In genomic region chr6:43644940-43645612, GRCh38 we compare ENCODE assay signal across 9 cellular contexts. TPM values are rescaled to one million over a fixed set of nuclear protein-coding genes. Genes with fewer than 3 reads are reported as not detected.
A peak's percentile ranks its signal among the peaks of the same experiment; 100 is the strongest.
DNase-seq lines count a peak whose midpoint lies in the region; ATAC-seq and TF ChIP-seq lines count a peak whose summit lies in the region.
"Had no signal": no experiment of that assay in that cellular context is flagged by ENCODE, and none has a peak within 500 bp of the region (broad histone marks: within the 10 kb centered on the region; RNA-seq: fewer than 3 reads in every experiment).

Gene RSPH9 (plus strand): TSS chr6:43645036. CDS start chr6:43645099, 63 bp downstream.

- DNase-seq in activated gamma-delta T cell treated with Interleukin-2 at 50 U/mL for 16 hours (peak; percentile 48), activated gamma-delta T cell (lab: John Stamatoyannopoulos, UW) (no peak), Peyer's patch (peak; percentile 73 to 88 (median 75)), right atrium auricular region (ENCODE audit: low spot score) (no peak), gastrocnemius medialis (peak in 1 of 2 donors; percentile 38), HAP-1 (ENCODE audit: low spot score in 2 of 2) (no peak), NCI-H524 treated with DMSO at 0.1 percent for 48 hours (lab: John Stamatoyannopoulos, UW) (no peak)
- DNase-seq in activated naive CD8-positive, alpha-beta T cell treated with anti-CD3 and anti-CD28 coated beads, Interleukin-2, amount 10 ng/mL, durations not matched to agents 7 days and 5 days, result peak; percentile 72

- H3K9me3 ChIP-seq in Peyer's patch, result no peaks in the 10 kb centered on the region
- no peaks in the 10 kb centered on the region for H3K9me3 ChIP-seq in right atrium auricular region
- no peaks in the 10 kb centered on the region for H3K9me3 ChIP-seq in gastrocnemius medialis
- no peaks in the 10 kb centered on the region for H3K9me3 ChIP-seq in HAP-1
- H3K9me3 ChIP-seq: BLaER1 treated with 17β-estradiol and CSF1 and Interleukin-3, amounts not matched to agents 10 nM and 100 nM had no signal

- TF ChIP-seq POLR2A in Peyer's patch (IDR thresholded peaks at IDR 0.05), result no peak
- no peak for TF ChIP-seq POLR2A in gastrocnemius medialis (IDR thresholded peaks at IDR 0.05)

- intact Hi-C loops in gastrocnemius medialis (cut with DNase I; ENCODE audit: low total_unique reads), result no loop called here

- POLR2A ChIA-PET in activated naive CD8-positive, alpha-beta T cell treated with anti-CD3 and anti-CD28 coated beads, Interleukin-2, amount 10 ng/mL, durations not matched to agents 7 days and 5 days (lab: Charles Lee), result interaction anchor here (0.5 to 1.7 kb wide), 5 partner anchors 9 to 651 kb away, joined by 3 to 14 read pairs (median 5); partner anchors contain the start of genes GTPBP2 and MAD2L1BP

- H3K27me3 Mint-ChIP-seq in activated naive CD8-positive, alpha-beta T cell treated with anti-CD3 and anti-CD28 coated beads, Interleukin-2, amount 10 ng/mL, durations not matched to agents 7 days and 5 days, result peaks cover 2% of the 10 kb centered on the region

- H3K4me1 ChIP-seq in Peyer's patch (peaks cover 0 to 8% (median 1%) of the 10 kb centered on the region in 4 donors), right atrium auricular region (peaks cover 0 to 17% of the 10 kb centered on the region in 2 donors), gastrocnemius medialis (peaks cover 3 to 8% of the 10 kb centered on the region in 2 donors), HAP-1 (no peaks in the 10 kb centered on the region)

- peak within 1 kb of the TSS; percentile 74 for H3K27ac Mint-ChIP-seq in activated naive CD8-positive, alpha-beta T cell treated with anti-CD3 and anti-CD28 coated beads, Interleukin-2, amount 10 ng/mL, durations not matched to agents 7 days and 5 days

- in situ Hi-C loops in gastrocnemius medialis (cut with MboI; ENCODE audit: low sequenced_read_pairs in 4 of 4), result no loop called here
- in situ Hi-C loops in HAP-1 (cut with MboI; ENCODE audit: low sequenced_read_pairs), result no loop called here

- H3K4me3 Mint-ChIP-seq in activated naive CD8-positive, alpha-beta T cell treated with anti-CD3 and anti-CD28 coated beads, Interleukin-2, amount 10 ng/mL, durations not matched to agents 7 days and 5 days, result peak within 1 kb of the TSS; percentile 86

- ATAC-seq in activated naive CD8-positive, alpha-beta T cell treated with anti-CD3 and anti-CD28 coated beads, Interleukin-2, amount 10 ng/mL, durations not matched to agents 7 days and 5 days (ENCODE audit: low read depth), result peak; percentile 84
- peak; percentile 53 to 60 for ATAC-seq in gastrocnemius medialis

- peaks cover 22% of the 10 kb centered on the region for H3K36me3 Mint-ChIP-seq in activated naive CD8-positive, alpha-beta T cell treated with anti-CD3 and anti-CD28 coated beads, Interleukin-2, amount 10 ng/mL, durations not matched to agents 7 days and 5 days

- H3K36me3 ChIP-seq in Peyer's patch, result peaks cover 0 to 24% (median 0%) of the 10 kb centered on the region in 3 donors
- H3K36me3 ChIP-seq in right atrium auricular region, result peaks cover 24% of the 10 kb centered on the region
- peaks cover 0 to 28% of the 10 kb centered on the region in 2 donors for H3K36me3 ChIP-seq in gastrocnemius medialis
- peaks cover 18% of the 10 kb centered on the region for H3K36me3 ChIP-seq in HAP-1 (replicated peaks)

- peaks cover 17% of the 10 kb centered on the region for H3K4me1 Mint-ChIP-seq in activated naive CD8-positive, alpha-beta T cell treated with anti-CD3 and anti-CD28 coated beads, Interleukin-2, amount 10 ng/mL, durations not matched to agents 7 days and 5 days

- H3K9me3 Mint-ChIP-seq in activated naive CD8-positive, alpha-beta T cell treated with anti-CD3 and anti-CD28 coated beads, Interleukin-2, amount 10 ng/mL, durations not matched to agents 7 days and 5 days, result no peaks in the 10 kb centered on the region

- peak within 1 kb of the TSS; percentile 29 to 55 (median 53) for H3K4me3 ChIP-seq in Peyer's patch
- peak within 1 kb of the TSS; percentile 46 to 63 for H3K4me3 ChIP-seq in right atrium auricular region
- H3K4me3 ChIP-seq in gastrocnemius medialis, result peak within 1 kb of the TSS; percentile 48 to 63 (median 56)
- H3K4me3 ChIP-seq in HAP-1, result no peak within 1 kb of the TSS
- H3K4me3 ChIP-seq: BLaER1 treated with 17β-estradiol and CSF1 and Interleukin-3, amounts not matched to agents 10 nM and 100 nM had no signal

- H3K27me3 ChIP-seq in Peyer's patch, result no peaks in the 10 kb centered on the region
- H3K27me3 ChIP-seq in right atrium auricular region, result no peaks in the 10 kb centered on the region
- no peaks in the 10 kb centered on the region for H3K27me3 ChIP-seq in gastrocnemius medialis
- no peaks in the 10 kb centered on the region for H3K27me3 ChIP-seq in HAP-1 (ENCODE audit: low read depth)
- H3K27me3 ChIP-seq: BLaER1 treated with 17β-estradiol and CSF1 and Interleukin-3, amounts not matched to agents 10 nM and 100 nM had no signal

- H3K27ac ChIP-seq in Peyer's patch, result peak within 1 kb of the TSS in 3 of 4 donors; percentile 9 to 59 (median 52)
- H3K27ac ChIP-seq in right atrium auricular region, result peak within 1 kb of the TSS; percentile 12 to 29
- peak within 1 kb of the TSS; percentile 2 to 53 (median 26) for H3K27ac ChIP-seq in gastrocnemius medialis
- H3K27ac ChIP-seq: BLaER1 treated with 17β-estradiol and CSF1 and Interleukin-3, amounts not matched to agents 10 nM and 100 nM had no signal

- TF ChIP-seq CTCF in Peyer's patch (IDR thresholded peaks at IDR 0.05) (no peak), right atrium auricular region (IDR thresholded peaks at IDR 0.05) (no peak), gastrocnemius medialis (IDR thresholded peaks at IDR 0.05 in 4 of 5, conservative IDR thresholded peaks at IDR 0.05 in 1 of 5) (no peak)

RNA-seq across cellular contexts. Expression of gene RSPH9, which starts in this region (rescaled TPM):
- total RNA-seq in Peyer's patch (1 to 10 TPM in 1 of 4 donors, not detected in 3; 1.7 TPM), right atrium auricular region (under 1 TPM in 1 of 2 donors, not detected in 1; 0.12 TPM), gastrocnemius medialis (under 1 TPM in 1 of 4 donors, not detected in 3; 0.09 TPM)
- total RNA-seq in activated naive CD8-positive, alpha-beta T cell treated with anti-CD3 and anti-CD28 coated beads, Interleukin-2, amount 10 ng/mL, durations not matched to agents 7 days and 5 days, result not detected

Comparison
In these comparisons a context has a peak if more than half of its experiments do, and no peak if none do; other contexts are left out.
1. DNase-seq: peak in activated gamma-delta T cell treated with Interleukin-2 at 50 U/mL for 16 hours (single experiment) and Peyer's patch (3 of 3); none in activated gamma-delta T cell (single experiment), right atrium auricular region (single experiment), HAP-1 (0 of 2) and NCI-H524 treated with DMSO at 0.1 percent for 48 hours (single experiment).
2. Peak in DNase-seq and ATAC-seq in activated naive CD8-positive, alpha-beta T cell treated with anti-CD3 and anti-CD28 coated beads, Interleukin-2, amount 10 ng/mL, durations not matched to agents 7 days and 5 days; RNA of the gene not detected or under 1 TPM.
3. Peak in ATAC-seq, H3K4me3 ChIP-seq and H3K27ac ChIP-seq in gastrocnemius medialis; RNA of the gene not detected or under 1 TPM.
4. Peak in every context shown above with its lines, with median percentiles within 50 percentile points of each other: H3K27ac ChIP-seq.